Comparison of ENCODE assay signal across 31 cellular contexts in genomic region chr6:129894904-129895303, GRCh38. TPM values are rescaled to one million over a fixed set of nuclear protein-coding genes. Genes with fewer than 3 reads are reported as not detected.
DNase-seq lines count a peak whose midpoint lies in the region; ATAC-seq and TF ChIP-seq lines count a peak whose summit lies in the region.
"Had no signal": no experiment of that assay in that cellular context is flagged by ENCODE, and none has a peak within 500 bp of the region (broad histone marks: within the 10 kb centered on the region; RNA-seq: fewer than 3 reads in every experiment).

No MANE protein-coding gene starts in this region.

- H3K36me3 ChIP-seq in heart left ventricle (no peaks in the 10 kb centered on the region), OCI-LY3 (replicated peaks; ENCODE audit: low read depth, low read length) (no peaks in the 10 kb centered on the region)
- H3K36me3 ChIP-seq: BE2C, brain microvascular endothelial cell, suprapubic skin had no signal

- H3K4me2 ChIP-seq in OCI-LY3 (ENCODE audit: low read length) = peak overlapping the region; percentile 48; the same call in 1 of the 2 replicates
- H3K4me2 ChIP-seq: smooth muscle cell had no signal

- H3K9ac ChIP-seq in OCI-LY3 (ENCODE audit: low read length) = no peak overlapping the region
- H3K9ac ChIP-seq: parathyroid adenoma had no signal

- no peaks in the 10 kb centered on the region for H3K9me3 ChIP-seq in heart left ventricle
- no peaks in the 10 kb centered on the region for H3K9me3 ChIP-seq in OCI-LY3 (ENCODE audit: insufficient read depth, low read length)
- H3K9me3 ChIP-seq: BE2C, suprapubic skin had no signal

- H3K4me1 ChIP-seq in heart left ventricle = peaks cover 0 to 19% (median 0%) of the 10 kb centered on the region in 12 donors
- H3K4me1 ChIP-seq in OCI-LY3 (ENCODE audit: low read length) = peaks cover 30% of the 10 kb centered on the region
- H3K4me1 ChIP-seq: BE2C, parathyroid adenoma, suprapubic skin had no signal

- H3K27me3 ChIP-seq in heart left ventricle (no peaks in the 10 kb centered on the region), OCI-LY3 (ENCODE audit: low read depth, low read length) (no peaks in the 10 kb centered on the region)
- H3K27me3 ChIP-seq: BE2C, brain microvascular endothelial cell, suprapubic skin had no signal

- DNase-seq in left ventricle myocardium superior = no peak
- DNase-seq in heart left ventricle = no peak
- peak; percentile 20 for DNase-seq in fibroblast of villous mesenchyme (ENCODE audit: low read depth)
- DNase-seq in T-helper 2 cell = no peak
- DNase-seq in NCI-H446 treated with DMSO at 0.1 percent for 48 hours (lab: John Stamatoyannopoulos, UW) = no peak
- DNase-seq in NCI-H2171 (lab: John Stamatoyannopoulos, UW) = no peak
- DNase-seq: activated CD4-positive, alpha-beta T cell treated with anti-CD3 and anti-CD28 coated beads for 4 hours; activated CD8-positive, alpha-beta T cell treated with anti-CD3 and anti-CD28 coated beads, Interleukin-2, amount 10 ng/mL, durations not matched to agents 7 days and 5 days; activated naive CD4-positive, alpha-beta T cell treated with anti-CD3 and anti-CD28 coated beads, Interleukin-2, amount 50 U/mL, for 16 hours; amniotic stem cell; BE2C; brain microvascular endothelial cell; DMS153; NCI-H1092; NCI-H1694; NCI-H82; stimulated activated naive CD4-positive, alpha-beta T cell treated with Interleukin-2 at 50 U/mL for 16 hours had no signal

- intact Hi-C loops in left ventricle myocardium superior (cut with micrococcal nuclease) = no loop called here
- intact Hi-C loops in heart left ventricle (cut with DNase I) = loop anchor here in 8 of 10 donors (2.0 to 10.0 kb wide), 3 partner anchors 120 to 127 kb away; partner anchors contain the start of gene L3MBTL3 (in 2 of the 8)

- TF ChIP-seq CTCF in heart left ventricle (IDR thresholded peaks at IDR 0.05) = no peak
- TF ChIP-seq CTCF in OCI-LY3 (IDR thresholded peaks at IDR 0.05; ENCODE audit: low read depth, low read length) = no peak
- TF ChIP-seq CTCF in fibroblast of villous mesenchyme (IDR thresholded peaks at IDR 0.05; ENCODE audit: insufficient read depth, low read depth, low read length) = no peak

- H3K4me3 ChIP-seq in heart left ventricle (no peak overlapping the region), OCI-LY3 (ENCODE audit: low read length) (no peak overlapping the region), fibroblast of villous mesenchyme (ENCODE audit: low read depth, low read length) (no peak overlapping the region)
- H3K4me3 ChIP-seq: smooth muscle cell, suprapubic skin had no signal

- ATAC-seq in left ventricle myocardium superior (peak; percentile 21), heart left ventricle (no peak), GM19467 (IDR thresholded peaks at IDR 0.05; ENCODE audit: unreplicated experiment) (no peak)
- ATAC-seq: activated CD8-positive, alpha-beta T cell treated with anti-CD3 and anti-CD28 coated beads, Interleukin-2, amount 10 ng/mL, durations not matched to agents 7 days and 5 days; activated T-helper 17 cell treated with anti-CD3 and anti-CD28 coated beads, Interleukin-2, amount 50 U/mL, for 72 hours; left lobe of liver had no signal

- WGBS in heart left ventricle, 4 donors = 80 to 90% (median 87%) methylated on average over 3 of the region's 3 CpGs

- H2AFZ ChIP-seq in OCI-LY3 (ENCODE audit: low read depth, low read length) = no peak overlapping the region
- H2AFZ ChIP-seq: parathyroid adenoma had no signal

- TF ChIP-seq POLR2A in heart left ventricle (IDR thresholded peaks at IDR 0.05) = no peak

- H4K20me1 ChIP-seq in OCI-LY3 (ENCODE audit: insufficient read depth, low read length) = no peaks in the 10 kb centered on the region

- H3K27ac ChIP-seq in heart left ventricle (peak overlapping the region in 1 of 12 donors; percentile 15), OCI-LY3 (ENCODE audit: low read length) (no peak overlapping the region)
- H3K27ac ChIP-seq: brain microvascular endothelial cell, parathyroid adenoma, suprapubic skin, VCaP had no signal

- H3K79me2 ChIP-seq in OCI-LY3 (ENCODE audit: low read length) = no peaks in the 10 kb centered on the region
- H3K79me2 ChIP-seq: parathyroid adenoma had no signal

RNA-seq across cellular contexts. Expression of gene TMEM244, which starts 33.8 kb away (rescaled TPM):
- total RNA-seq in left ventricle myocardium superior (not detected), heart left ventricle (not detected), fibroblast of villous mesenchyme (not detected in 2 replicates)
- polyA plus RNA-seq in heart left ventricle = not detected
- total RNA-seq: activated CD8-positive, alpha-beta T cell treated with anti-CD3 and anti-CD28 coated beads, Interleukin-2, amount 10 ng/mL, durations not matched to agents 7 days and 5 days; activated T-helper 17 cell treated with anti-CD3 and anti-CD28 coated beads, Interleukin-2, amount 50 U/mL, for 72 hours; chondrocyte; HT-29; left lobe of liver; mesenteric fat pad; NCI-H460; PC-3; smooth muscle cell; suprapubic skin; urinary bladder had no signal
- polyA plus RNA-seq: smooth muscle cell, urinary bladder had no signal
